ENCODE assay signal across 1 cellular context in genomic region chr17:40027614-40028012, GRCh38.
TF ChIP-seq lines count a peak whose summit lies in the region.

No MANE protein-coding gene starts in this region.

TF ChIP-seq in SK-N-SH, 30 proteins besides CTCF, POLR2A, EP300 and RAD21 (continued from another document):
- TF ChIP-seq USF2 (IDR thresholded peaks at IDR 0.05; ENCODE audit: borderline replicate concordance, low read depth, low read length) (no peak), POLR2AphosphoS5 (IDR thresholded peaks at IDR 0.05; ENCODE audit: low read depth, low read length) (no peak), CHD2 (IDR thresholded peaks at IDR 0.05; ENCODE audit: low read length, partially characterized antibody) (no peak), TAF1 (IDR thresholded peaks at IDR 0.05; ENCODE audit: borderline replicate concordance, low read depth, low read length) (no peak), GATA2 (CRISPR knock-in tag; IDR thresholded peaks at IDR 0.05) (no peak), EZH2phosphoT487 (IDR thresholded peaks at IDR 0.05; ENCODE audit: borderline replicate concordance, low read depth) (no peak), YY1 (IDR thresholded peaks at IDR 0.05; ENCODE audit: low read depth) (no peak), MXI1 (IDR thresholded peaks at IDR 0.05; ENCODE audit: low read depth, low read length) (no peak), GABPA (IDR thresholded peaks at IDR 0.05; ENCODE audit: low read depth) (no peak), SIN3A (IDR thresholded peaks at IDR 0.05; ENCODE audit: borderline replicate concordance, low read depth, low read length) (no peak), RFX5 (IDR thresholded peaks at IDR 0.05; ENCODE audit: low read length) (no peak), FOXM1 (IDR thresholded peaks at IDR 0.05; ENCODE audit: low read depth) (no peak)
